ENCODE assay signal across 8 cellular contexts in genomic region chr13:51801631-51802099, GRCh38. TPM values are rescaled to one million over a fixed set of nuclear protein-coding genes. Genes with fewer than 3 reads are reported as not detected.
DNase-seq lines count a peak whose midpoint lies in the region; ATAC-seq and TF ChIP-seq lines count a peak whose summit lies in the region.

No MANE protein-coding gene starts in this region.

- peak overlapping the region; percentile 89 for H3K4me2 ChIP-seq in OCI-LY3 (ENCODE audit: low read length)

- H3K27ac Mint-ChIP-seq in natural killer cell treated with Interleukin-12 subunit alpha and Interleukin-12 subunit beta and Interleukin-15 and Interleukin-18, amount 100 ng/mL, for 72 hours, result peak overlapping the region; percentile 73 to 96

- H2AFZ ChIP-seq in OCI-LY3 (ENCODE audit: low read depth, low read length), result no peak overlapping the region

- H3K27me3 Mint-ChIP-seq in natural killer cell treated with Interleukin-12 subunit alpha and Interleukin-12 subunit beta and Interleukin-15 and Interleukin-18, amount 100 ng/mL, for 72 hours, result peaks cover 0 to 2% of the 10 kb centered on the region in 2 donors

- TF ChIP-seq CTCF in OCI-LY3 (IDR thresholded peaks at IDR 0.05; ENCODE audit: low read depth, low read length) (no peak), epithelial cell of esophagus (IDR thresholded peaks at IDR 0.05; ENCODE audit: insufficient read depth, low read depth, low read length, missing control alignments) (no peak)

- H3K4me1 Mint-ChIP-seq in natural killer cell treated with Interleukin-12 subunit alpha and Interleukin-12 subunit beta and Interleukin-15 and Interleukin-18, amount 100 ng/mL, for 72 hours (ENCODE audit: low read depth in 2 of 2), result peaks cover 25 to 31% of the 10 kb centered on the region in 2 donors

- H3K36me3 Mint-ChIP-seq in natural killer cell treated with Interleukin-12 subunit alpha and Interleukin-12 subunit beta and Interleukin-15 and Interleukin-18, amount 100 ng/mL, for 72 hours, result no peaks in the 10 kb centered on the region

- no peak overlapping the region for H3K4me3 ChIP-seq in OCI-LY3 (ENCODE audit: low read length)
- no peak overlapping the region for H3K4me3 ChIP-seq in epithelial cell of esophagus (ENCODE audit: low read length)

- peaks cover 7% of the 10 kb centered on the region for H3K36me3 ChIP-seq in OCI-LY3 (replicated peaks; ENCODE audit: low read depth, low read length)

- H3K79me2 ChIP-seq in OCI-LY3 (ENCODE audit: low read length), result peaks cover 15% of the 10 kb centered on the region

- H3K9ac ChIP-seq in OCI-LY3 (ENCODE audit: low read length), result no peak overlapping the region

- no peak overlapping the region for H3K27ac ChIP-seq in OCI-LY3 (ENCODE audit: low read length)

- DNase-seq in COR-L47 (lab: John Stamatoyannopoulos, UW), result peak; percentile 69
- peak; percentile 47 for DNase-seq in epithelial cell of esophagus (ENCODE audit: low read depth)
- DNase-seq in natural killer cell treated with Interleukin-12 subunit alpha and Interleukin-12 subunit beta and Interleukin-15 and Interleukin-18, amount 100 ng/mL, for 72 hours (ENCODE audit: low spot score), result no peak
- no peak for DNase-seq in effector CD4-positive, alpha-beta T cell
- DNase-seq in NCI-H146 treated with DMSO at 0.1 percent for 48 hours (lab: John Stamatoyannopoulos, UW; ENCODE audit: unreplicated experiment), result no peak
- no peak for DNase-seq in NCI-H1694 treated with DMSO at 0.1 percent for 48 hours (lab: John Stamatoyannopoulos, UW)

- peaks cover 46% of the 10 kb centered on the region for H3K4me1 ChIP-seq in OCI-LY3 (ENCODE audit: low read length)

- ATAC-seq in natural killer cell treated with Interleukin-12 subunit alpha and Interleukin-12 subunit beta and Interleukin-15 and Interleukin-18, amount 100 ng/mL, for 72 hours, result no peak
- ATAC-seq in GM21723 (IDR thresholded peaks at IDR 0.05; ENCODE audit: unreplicated experiment), result no peak

- H4K20me1 ChIP-seq in OCI-LY3 (ENCODE audit: insufficient read depth, low read length), result no peaks in the 10 kb centered on the region

- H3K9me3 ChIP-seq in OCI-LY3 (ENCODE audit: insufficient read depth, low read length), result no peaks in the 10 kb centered on the region

- peak overlapping the region; percentile 97 for H3K4me3 Mint-ChIP-seq in natural killer cell treated with Interleukin-12 subunit alpha and Interleukin-12 subunit beta and Interleukin-15 and Interleukin-18, amount 100 ng/mL, for 72 hours

- H3K27me3 ChIP-seq in OCI-LY3 (ENCODE audit: low read depth, low read length), result no peaks in the 10 kb centered on the region

- H3K9me3 Mint-ChIP-seq in natural killer cell treated with Interleukin-12 subunit alpha and Interleukin-12 subunit beta and Interleukin-15 and Interleukin-18, amount 100 ng/mL, for 72 hours, result no peaks in the 10 kb centered on the region

RNA-seq across cellular contexts. Expression of gene DHRS12, which starts 2.3 kb away (rescaled TPM):
- 1 to 10 TPM; 2.2 to 3.5 TPM for total RNA-seq in natural killer cell treated with Interleukin-12 subunit alpha and Interleukin-12 subunit beta and Interleukin-15 and Interleukin-18, amount 100 ng/mL, for 72 hours

RNA-seq across cellular contexts. Expression of gene TMEM272, which starts 43.3 kb away (rescaled TPM):
- not detected for total RNA-seq in natural killer cell treated with Interleukin-12 subunit alpha and Interleukin-12 subunit beta and Interleukin-15 and Interleukin-18, amount 100 ng/mL, for 72 hours

Comparison
In these comparisons a context has a peak if more than half of its experiments do, and no peak if none do; other contexts are left out.
1. DNase-seq: peak in COR-L47 (single experiment) and epithelial cell of esophagus (single experiment); none in natural killer cell treated with Interleukin-12 subunit alpha and Interleukin-12 subunit beta and Interleukin-15 and Interleukin-18, amount 100 ng/mL, for 72 hours (single experiment), effector CD4-positive, alpha-beta T cell (single experiment), NCI-H146 treated with DMSO at 0.1 percent for 48 hours (single experiment) and NCI-H1694 treated with DMSO at 0.1 percent for 48 hours (single experiment).